ENCODE assay signal across 16 cellular contexts in genomic region chr7:11951909-11952308, GRCh38.
A peak's percentile ranks its signal among the peaks of the same experiment; 100 is the strongest.
DNase-seq lines count a peak whose midpoint lies in the region; ATAC-seq and TF ChIP-seq lines count a peak whose summit lies in the region.
"Had no signal": no experiment of that assay in that cellular context is flagged by ENCODE, and none has a peak within 500 bp of the region (broad histone marks: within the 10 kb centered on the region; RNA-seq: fewer than 3 reads in every experiment).

No MANE protein-coding gene starts in this region.

- no peak overlapping the region for H2BK12ac ChIP-seq in trophoblast cell (ENCODE audit: low read length)

- no peaks in the 10 kb centered on the region for H3K4me1 Mint-ChIP-seq in activated naive CD4-positive, alpha-beta T cell treated with anti-CD3 and anti-CD28 coated beads for 36 hours (ENCODE audit: low read depth)
- H3K4me1 Mint-ChIP-seq: B cell had no signal

- H3K9me3 ChIP-seq in trophoblast cell (ENCODE audit: insufficient read depth, low read depth, low read length) = peaks cover 2% of the 10 kb centered on the region

- H2BK5ac ChIP-seq in trophoblast cell (ENCODE audit: low read depth, low read length, poor library complexity) = no peak overlapping the region

- no peak overlapping the region for H3K27ac Mint-ChIP-seq in activated naive CD4-positive, alpha-beta T cell treated with anti-CD3 and anti-CD28 coated beads for 36 hours
- H3K27ac Mint-ChIP-seq: B cell; CD4-positive, alpha-beta T cell had no signal

- H3K4me3 Mint-ChIP-seq in activated naive CD4-positive, alpha-beta T cell treated with anti-CD3 and anti-CD28 coated beads for 36 hours = no peak overlapping the region
- H3K4me3 Mint-ChIP-seq: B cell; CD4-positive, alpha-beta T cell had no signal

- H3K79me1 ChIP-seq in trophoblast cell (ENCODE audit: low read length) = no peaks in the 10 kb centered on the region

- no peak overlapping the region for H4K12ac ChIP-seq in trophoblast cell (ENCODE audit: low read depth, low read length)

- intact Hi-C loops in activated naive CD4-positive, alpha-beta T cell treated with anti-CD3 and anti-CD28 coated beads for 36 hours (cut with micrococcal nuclease) = no loop called here

- H2BK120ac ChIP-seq in trophoblast cell (ENCODE audit: insufficient read depth, low read length, poor library complexity) = no peak overlapping the region

- H3K4me3 ChIP-seq in astrocyte of the spinal cord (ENCODE audit: low read depth, low read length) (no peak overlapping the region), trophoblast cell (ENCODE audit: low read depth, low read length) (no peak overlapping the region)
- H3K4me3 ChIP-seq: PC-9 had no signal

- H3K4me2 ChIP-seq in trophoblast cell (ENCODE audit: low read length) = no peak overlapping the region
- H3K4me2 ChIP-seq: PC-9 had no signal

- H3K18ac ChIP-seq in trophoblast cell (ENCODE audit: low read length) = no peak overlapping the region

- no peak overlapping the region for H3K23ac ChIP-seq in trophoblast cell (ENCODE audit: low read length)

- H3K79me2 ChIP-seq in trophoblast cell (ENCODE audit: control insufficient read depth, insufficient read depth, low read length, poor library complexity) = no peaks in the 10 kb centered on the region

- no peak overlapping the region for H3K9ac ChIP-seq in trophoblast cell (ENCODE audit: low read length)

- H4K8ac ChIP-seq in trophoblast cell (ENCODE audit: low read depth, low read length) = no peak overlapping the region

- no peaks in the 10 kb centered on the region for H3K9me3 Mint-ChIP-seq in activated naive CD4-positive, alpha-beta T cell treated with anti-CD3 and anti-CD28 coated beads for 36 hours

- no peak overlapping the region for H2AK5ac ChIP-seq in trophoblast cell (ENCODE audit: low read length)

- H3K4ac ChIP-seq in trophoblast cell (ENCODE audit: low read depth, low read length) = no peak overlapping the region

- no CpG with 5 or more reads among the region's 3 CpGs for WGBS in trophoblast cell (ENCODE audit: extremely low coverage, insufficient coverage, insufficient read length)

- TF ChIP-seq CTCF in astrocyte of the spinal cord (IDR thresholded peaks at IDR 0.05; ENCODE audit: low read depth, low read length) = no peak

- no peak overlapping the region for H3K27ac ChIP-seq in trophoblast cell (ENCODE audit: low read depth, low read length)
- H3K27ac ChIP-seq: PC-9 had no signal

- CTCF ChIA-PET in activated naive CD4-positive, alpha-beta T cell treated with anti-CD3 and anti-CD28 coated beads for 36 hours (lab: Charles Lee) = no interaction called here

- H3K27me3 Mint-ChIP-seq in activated naive CD4-positive, alpha-beta T cell treated with anti-CD3 and anti-CD28 coated beads for 36 hours (ENCODE audit: low read depth) = no peaks in the 10 kb centered on the region
- H3K27me3 Mint-ChIP-seq: B cell; CD4-positive, alpha-beta T cell had no signal

- no peaks in the 10 kb centered on the region for H3K4me1 ChIP-seq in trophoblast cell (ENCODE audit: control insufficient read depth in 1 of 2, insufficient read depth in 2 of 2, low read length in 2 of 2)

- H3K36me3 Mint-ChIP-seq in activated naive CD4-positive, alpha-beta T cell treated with anti-CD3 and anti-CD28 coated beads for 36 hours (ENCODE audit: low read depth) = no peaks in the 10 kb centered on the region

- no peaks in the 10 kb centered on the region for H3K36me3 ChIP-seq in trophoblast cell (ENCODE audit: control insufficient read depth in 1 of 2, insufficient read depth in 2 of 2, low read length in 2 of 2)

- peak; percentile 44 for DNase-seq in ELR (ENCODE audit: low read depth)
- peak; percentile 13 for DNase-seq in astrocyte of the spinal cord (ENCODE audit: low read depth, low spot score)
- peak; percentile 23 to 48 for DNase-seq in trophoblast cell
- no peak for DNase-seq in activated naive CD4-positive, alpha-beta T cell treated with anti-CD3 and anti-CD28 coated beads for 36 hours
- DNase-seq: ACHN; CD4-positive, alpha-beta T cell; DND-41; IMR-90; Kasumi-1; NCI-H226; NCI-H526 treated with DMSO at 0.1 percent for 48 hours; PC-9 had no signal

- H4K91ac ChIP-seq in trophoblast cell (ENCODE audit: low read depth, low read length) = no peak overlapping the region

- in situ Hi-C loops in astrocyte of the spinal cord (cut with HindIII; ENCODE audit: low sequenced_read_pairs) = no loop called here

- H3K14ac ChIP-seq in trophoblast cell (ENCODE audit: low read length) = no peak overlapping the region

- H2AFZ ChIP-seq in trophoblast cell (ENCODE audit: insufficient read depth, low read length, poor library complexity) = no peak overlapping the region
- H2AFZ ChIP-seq: PC-9 had no signal

- no peaks in the 10 kb centered on the region for H3K27me3 ChIP-seq in trophoblast cell (ENCODE audit: insufficient read depth, low read length)

- ATAC-seq in HG02798 (IDR thresholded peaks at IDR 0.05; ENCODE audit: poor library complexity, unreplicated experiment) (peak; percentile 42), HG03175 (IDR thresholded peaks at IDR 0.05; ENCODE audit: unreplicated experiment) (no peak), GM21423 (IDR thresholded peaks at IDR 0.05; ENCODE audit: unreplicated experiment) (no peak)
